In genomic region chr20:18686696-18687095, GRCh38 we compare ENCODE assay signal across 20 cellular contexts.
"Had no signal": no experiment of that assay in that cellular context is flagged by ENCODE, and none has a peak within 500 bp of the region (broad histone marks: within the 10 kb centered on the region; RNA-seq: fewer than 3 reads in every experiment).

No MANE protein-coding gene starts in this region.

- H3K36me3 ChIP-seq: gastroesophageal sphincter, left ventricle myocardium inferior, lower lobe of right lung, ovary, stomach, thoracic aorta, transverse colon had no signal

- ATAC-seq: esophagus mucosa; gastroesophageal sphincter; lower lobe of right lung; naive thymus-derived CD4-positive, alpha-beta T cell; right cardiac atrium had no signal

- H3K9me3 ChIP-seq: gastroesophageal sphincter, left ventricle myocardium inferior, lower lobe of right lung, ovary, stomach, thoracic aorta, transverse colon had no signal

- H3K4me1 ChIP-seq: gastroesophageal sphincter, left ventricle myocardium inferior, lower lobe of right lung had no signal

- H3K27me3 ChIP-seq: gastroesophageal sphincter, ovary, stomach, transverse colon had no signal

- H3K4me3 ChIP-seq: coronary artery, gastroesophageal sphincter, left ventricle myocardium inferior, lower lobe of right lung, ovary, stomach, thoracic aorta, transverse colon had no signal

- H3K9me3 Mint-ChIP-seq: immature natural killer cell; naive thymus-derived CD4-positive, alpha-beta T cell had no signal

- H3K27ac ChIP-seq: coronary artery, gastroesophageal sphincter, left ventricle myocardium inferior, lower lobe of right lung, ovary, stomach, thoracic aorta, transverse colon had no signal

- DNase-seq: effector CD4-positive, alpha-beta T cell; foreskin fibroblast; glutamatergic neuron; immature natural killer cell; left ventricle myocardium inferior; lower lobe of right lung; mesendoderm; naive thymus-derived CD4-positive, alpha-beta T cell; ovary; right cardiac atrium; small intestine; stimulated activated CD4-positive, alpha-beta T cell treated with anti-CD3 and anti-CD28 coated beads, Interleukin-12 subunit alpha, Interleukin-12 subunit beta, amount 100 ng/mL, for 4 hours; stimulated activated naive CD4-positive, alpha-beta T cell; stomach; substantia nigra; transverse colon had no signal

- H3K4me3 Mint-ChIP-seq: immature natural killer cell; naive thymus-derived CD4-positive, alpha-beta T cell had no signal

- H3K27me3 Mint-ChIP-seq: naive thymus-derived CD4-positive, alpha-beta T cell had no signal
